In genomic region chr1:151398691-151399065, GRCh38 we compare ENCODE assay signal across 8 cellular contexts. TPM values are rescaled to one million over a fixed set of nuclear protein-coding genes. Genes with fewer than 3 reads are reported as not detected.
A peak's percentile ranks its signal among the peaks of the same experiment; 100 is the strongest.
DNase-seq lines count a peak whose midpoint lies in the region; ATAC-seq and TF ChIP-seq lines count a peak whose summit lies in the region.

No MANE protein-coding gene starts in this region.

- no peaks in the 10 kb centered on the region for H3K9me2 ChIP-seq in GM23248 (ENCODE audit: insufficient read depth)

- DNase-seq in GM23248 (peak; percentile 5), Peyer's patch (no peak), dorsolateral prefrontal cortex (peak in 1 of 10 donors; percentile 5), psoas muscle (no peak), MV-4-11 (lab: John Stamatoyannopoulos, UW) (no peak), AG08396 (ENCODE audit: low spot score) (no peak)

- peaks cover 24% of the 10 kb centered on the region for H3K79me2 ChIP-seq in GM23248 (ENCODE audit: insufficient read depth)

- H3K4me1 ChIP-seq in GM23248 (ENCODE audit: insufficient read depth) (peaks cover 18% of the 10 kb centered on the region), Peyer's patch (peaks cover 0 to 16% (median 4%) of the 10 kb centered on the region in 4 donors), psoas muscle (peaks cover 11% of the 10 kb centered on the region)

- TF ChIP-seq POLR2A in Peyer's patch (IDR thresholded peaks at IDR 0.05) = no peak

- H3K27me3 ChIP-seq in GM23248 (replicated peaks; ENCODE audit: insufficient read depth) = no peaks in the 10 kb centered on the region
- H3K27me3 ChIP-seq in Peyer's patch = no peaks in the 10 kb centered on the region
- no peaks in the 10 kb centered on the region for H3K27me3 ChIP-seq in dorsolateral prefrontal cortex
- H3K27me3 ChIP-seq in psoas muscle (ENCODE audit: insufficient read depth in 3 of 3, low read length in 2 of 3) = no peaks in the 10 kb centered on the region

- in situ Hi-C loops in GM23248 (cut with MboI) = no loop called here

- no peak for TF ChIP-seq CTCF in Peyer's patch (IDR thresholded peaks at IDR 0.05)
- TF ChIP-seq CTCF in dorsolateral prefrontal cortex (IDR thresholded peaks at IDR 0.05 in 54 of 56, conservative IDR thresholded peaks at IDR 0.05 in 2 of 56; ENCODE audit: low read depth in 1 of 56, partially characterized antibody in 56 of 56) = no peak
- no peak for TF ChIP-seq CTCF in psoas muscle (IDR thresholded peaks at IDR 0.05)

- peak overlapping the region; percentile 91 for H2AFZ ChIP-seq in GM23248

- H3K27ac ChIP-seq in GM23248 (peak overlapping the region; percentile 92), Peyer's patch (peak overlapping the region; percentile 76 to 90 (median 88)), dorsolateral prefrontal cortex (peak overlapping the region in 58 of 59 donors; percentile 63 to 97 (median 90)), psoas muscle (peak overlapping the region; percentile 98)

- no peaks in the 10 kb centered on the region for H4K20me1 ChIP-seq in GM23248 (ENCODE audit: insufficient read depth)

- 86% methylated on average over 14 of the region's 14 CpGs for WGBS in GM23248 (ENCODE audit: low coverage in 1 of 2, low lambda C conversion rate in 2 of 2, missing lambda C conversion rate in 2 of 2), 2 experiments
- WGBS in psoas muscle, 3 donors = 73 to 77% (median 74%) methylated on average over 14 of the region's 14 CpGs

- peak overlapping the region; percentile 94 for H3K4me2 ChIP-seq in GM23248 (ENCODE audit: unreplicated experiment)

- H3K36me3 ChIP-seq in GM23248 (ENCODE audit: low read depth) = peaks cover 24% of the 10 kb centered on the region
- peaks cover 0 to 20% (median 0%) of the 10 kb centered on the region in 3 donors for H3K36me3 ChIP-seq in Peyer's patch
- peaks cover 7 to 36% of the 10 kb centered on the region in 2 donors for H3K36me3 ChIP-seq in psoas muscle (ENCODE audit: insufficient read depth in 1 of 2, low read depth in 1 of 2)

- peaks cover 37% of the 10 kb centered on the region for H3F3A ChIP-seq in GM23248 (ENCODE audit: insufficient read depth)

- intact Hi-C loops in dorsolateral prefrontal cortex (cut with DNase I) (loop anchor here (2.0 to 10.0 kb wide), 8 partner anchors 51 to 232 kb away; partner anchors contain the start of genes PIP5K1A (in 2 of the 2), RFX5 (in 2 of the 2), SCNM1 (in 1 of the 2) and VPS72 (in 1 of the 2)), psoas muscle (cut with DNase I) (loop anchor here (2.0 to 10.0 kb wide), 3 partner anchors 52 to 116 kb away; partner anchors contain the start of genes RFX5 (in 2 of the 2) and ZNF687 (in 1 of the 2))

- ATAC-seq in psoas muscle (peak in 1 of 4 donors; percentile 2), GM18861 (IDR thresholded peaks at IDR 0.05; ENCODE audit: unreplicated experiment) (no peak), HG03521 (IDR thresholded peaks at IDR 0.05; ENCODE audit: unreplicated experiment) (no peak)

- H3K4me3 ChIP-seq in GM23248 (peak overlapping the region; percentile 97), Peyer's patch (peak overlapping the region; percentile 72 to 79 (median 76)), dorsolateral prefrontal cortex (peak overlapping the region; percentile 58 to 100 (median 95)), psoas muscle (peak overlapping the region; percentile 91)

- H3K9ac ChIP-seq in GM23248 = peak overlapping the region; percentile 99

- H3K9me3 ChIP-seq in GM23248 (ENCODE audit: low read depth) (no peaks in the 10 kb centered on the region), Peyer's patch (no peaks in the 10 kb centered on the region), psoas muscle (no peaks in the 10 kb centered on the region)

RNA-seq across cellular contexts. Expression of gene PSMB4, which starts 0.7 kb away (rescaled TPM):
- 214 and 262 TPM in 2 replicates for total RNA-seq in GM23248 (2014; rRNA removed; shearing (Covaris generic))
- polyA plus RNA-seq in GM23248 (2016; fragmentation: Nextera tagmentation; extraction: Ambion mirVana) (186 and 193 TPM in 2 replicates), psoas muscle (100 to 1,000 TPM; 354 to 521 (median 465) TPM)
- total RNA-seq in Peyer's patch (100 to 1,000 TPM; 119 to 223 (median 167) TPM), dorsolateral prefrontal cortex (100 to 1,000 TPM; 103 to 226 (median 181) TPM), psoas muscle (100 to 1,000 TPM; 149 to 285 (median 230) TPM)

RNA-seq across cellular contexts. Expression of gene SELENBP1, which starts 26.2 kb away (rescaled TPM):
- 3.5 and 4.0 TPM in 2 replicates for total RNA-seq in GM23248 (2014; rRNA removed; shearing (Covaris generic))
- polyA plus RNA-seq in GM23248 (2016; fragmentation: Nextera tagmentation; extraction: Ambion mirVana) = 3.0 and 3.8 TPM in 2 replicates
- total RNA-seq in Peyer's patch = 100 to 1,000 TPM; 194 to 623 (median 467) TPM
- total RNA-seq in dorsolateral prefrontal cortex = 100 to 1,000 TPM in 1 of 120 experiments, 10 to 100 TPM in 119; 14.5 to 109 (median 42.1) TPM
- 10 to 100 TPM; 19.7 to 89.2 (median 56.3) TPM for total RNA-seq in psoas muscle
- polyA plus RNA-seq in psoas muscle = 10 to 100 TPM; 12.7 to 41.2 (median 26.7) TPM

RNA-seq across cellular contexts. Expression of gene RFX5, which starts 51.6 kb away (rescaled TPM):
- total RNA-seq in GM23248 (2014; rRNA removed; shearing (Covaris generic)) = 14.4 and 20.0 TPM in 2 replicates
- 11.0 and 11.3 TPM in 2 replicates for polyA plus RNA-seq in GM23248 (2016; fragmentation: Nextera tagmentation; extraction: Ambion mirVana)
- 100 to 1,000 TPM in 1 of 4 donors, 10 to 100 TPM in 3; 35.6 to 187 (median 42.0) TPM for total RNA-seq in Peyer's patch
- total RNA-seq in dorsolateral prefrontal cortex = 10 to 100 TPM; 21.1 to 65.9 (median 38.7) TPM
- 10 to 100 TPM; 16.9 to 38.7 (median 21.6) TPM for total RNA-seq in psoas muscle
- 10 to 100 TPM in 1 of 3 donors, 1 to 10 TPM in 2; 4.7 to 36.3 (median 8.5) TPM for polyA plus RNA-seq in psoas muscle
